1 cellular context compared by ENCODE assay signal in the genomic region with DNA sequence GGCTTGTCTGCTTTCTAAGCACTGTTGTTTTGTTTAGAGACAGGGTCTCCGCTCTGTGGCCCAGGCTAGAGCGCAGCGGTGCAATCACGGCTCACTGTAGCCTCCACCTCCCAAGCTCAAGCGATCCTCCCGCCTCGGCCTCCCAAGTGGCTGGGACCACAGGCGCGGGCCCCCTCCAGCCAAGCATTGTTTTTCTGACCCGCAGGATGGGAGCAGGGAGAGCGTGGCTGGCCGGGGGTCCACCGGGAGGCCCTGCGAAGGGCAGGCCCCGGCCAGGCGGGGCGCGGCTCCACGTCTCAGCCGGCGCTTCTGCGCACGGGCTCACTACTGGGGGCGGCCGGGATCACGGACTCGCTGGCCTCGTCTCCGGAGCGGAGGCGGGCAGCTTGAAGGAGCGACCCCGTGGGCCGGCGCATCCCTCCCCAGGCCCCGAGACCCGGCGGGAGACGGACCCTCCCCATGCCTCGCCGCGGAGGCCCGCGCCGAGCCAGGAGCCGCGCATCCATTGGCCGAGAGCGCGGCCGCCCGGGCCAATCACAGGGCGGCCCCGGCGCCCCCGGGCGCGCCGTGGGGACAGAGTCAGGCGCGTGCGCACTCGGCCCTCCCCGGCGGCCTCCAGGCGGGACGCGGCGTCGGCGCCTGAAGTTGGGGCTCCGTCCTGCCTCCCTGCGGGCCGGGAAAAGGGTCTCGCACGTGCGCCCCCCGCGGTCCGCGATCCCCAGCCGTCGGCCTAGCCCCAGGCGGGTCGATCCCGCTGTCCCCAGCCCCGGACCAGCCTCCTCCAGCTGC.
TF ChIP-seq lines count a peak whose summit lies in the region.

No MANE protein-coding gene starts in this region.

TF ChIP-seq in HepG2, 621 proteins besides CTCF, POLR2A, EP300 and RAD21 (continued from another document and continues in another):
- TF ChIP-seq, protein P1, sequence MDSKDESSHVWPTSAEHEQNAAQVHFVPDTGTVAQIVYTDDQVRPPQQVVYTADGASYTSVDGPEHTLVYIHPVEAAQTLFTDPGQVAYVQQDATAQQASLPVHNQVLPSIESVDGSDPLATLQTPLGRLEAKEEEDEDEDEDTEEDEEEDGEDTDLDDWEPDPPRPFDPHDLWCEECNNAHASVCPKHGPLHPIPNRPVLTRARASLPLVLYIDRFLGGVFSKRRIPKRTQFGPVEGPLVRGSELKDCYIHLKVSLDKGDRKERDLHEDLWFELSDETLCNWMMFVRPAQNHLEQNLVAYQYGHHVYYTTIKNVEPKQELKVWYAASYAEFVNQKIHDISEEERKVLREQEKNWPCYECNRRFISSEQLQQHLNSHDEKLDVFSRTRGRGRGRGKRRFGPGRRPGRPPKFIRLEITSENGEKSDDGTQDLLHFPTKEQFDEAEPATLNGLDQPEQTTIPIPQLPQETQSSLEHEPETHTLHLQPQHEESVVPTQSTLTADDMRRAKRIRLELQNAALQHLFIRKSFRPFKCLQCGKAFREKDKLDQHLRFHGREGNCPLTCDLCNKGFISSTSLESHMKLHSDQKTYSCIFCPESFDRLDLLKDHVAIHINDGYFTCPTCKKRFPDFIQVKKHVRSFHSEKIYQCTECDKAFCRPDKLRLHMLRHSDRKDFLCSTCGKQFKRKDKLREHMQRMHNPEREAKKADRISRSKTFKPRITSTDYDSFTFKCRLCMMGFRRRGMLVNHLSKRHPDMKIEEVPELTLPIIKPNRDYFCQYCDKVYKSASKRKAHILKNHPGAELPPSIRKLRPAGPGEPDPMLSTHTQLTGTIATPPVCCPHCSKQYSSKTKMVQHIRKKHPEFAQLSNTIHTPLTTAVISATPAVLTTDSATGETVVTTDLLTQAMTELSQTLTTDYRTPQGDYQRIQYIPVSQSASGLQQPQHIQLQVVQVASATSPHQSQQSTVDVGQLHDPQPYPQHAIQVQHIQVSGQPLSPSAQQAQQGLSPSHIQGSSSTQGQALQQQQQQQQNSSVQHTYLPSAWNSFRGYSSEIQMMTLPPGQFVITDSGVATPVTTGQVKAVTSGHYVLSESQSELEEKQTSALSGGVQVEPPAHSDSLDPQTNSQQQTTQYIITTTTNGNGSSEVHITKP (CRISPR knock-in tag; IDR thresholded peaks at IDR 0.05; ENCODE audit: low read depth): no peak
- TF ChIP-seq NFYB (CRISPR knock-in tag; IDR thresholded peaks at IDR 0.05) (peak; percentile 74), TEAD2 (CRISPR knock-in tag; IDR thresholded peaks at IDR 0.05) (no peak), ZNF720 (CRISPR knock-in tag; IDR thresholded peaks at IDR 0.05) (no peak), ZNF274 (CRISPR knock-in tag; IDR thresholded peaks at IDR 0.05) (peak; percentile 83), ZNF605 (CRISPR knock-in tag; IDR thresholded peaks at IDR 0.05) (no peak), ZNF883 (CRISPR knock-in tag; IDR thresholded peaks at IDR 0.05; ENCODE audit: not compliant biosample characterization) (peak; percentile 84), KDM1A (CRISPR knock-in tag; IDR thresholded peaks at IDR 0.05) (no peak), ISX (CRISPR knock-in tag; conservative IDR thresholded peaks at IDR 0.05) (0 out of 2 replicates have a peak, but pooled peaks have one; percentile 37), HOXA3 (CRISPR knock-in tag; IDR thresholded peaks at IDR 0.05) (peak; percentile 74), STAT5B (CRISPR knock-in tag; IDR thresholded peaks at IDR 0.05) (no peak), ZNF567 (CRISPR knock-in tag; IDR thresholded peaks at IDR 0.05; ENCODE audit: borderline replicate concordance) (peak; percentile 90; the same call in 1 of the 2 replicates), CCAR2 (optimal IDR thresholded peaks at IDR 0.05; ENCODE audit: low read depth, low read length) (no peak), ZNF556 (CRISPR knock-in tag; IDR thresholded peaks at IDR 0.05; ENCODE audit: borderline replicate concordance) (0 out of 2 replicates have a peak, but pooled peaks have one; percentile 51), SALL1 (CRISPR knock-in tag; IDR thresholded peaks at IDR 0.05) (peak; percentile 81), KAT2B (IDR thresholded peaks at IDR 0.05; ENCODE audit: borderline replicate concordance, low read depth, low read length) (no peak), ZNF292 (CRISPR knock-in tag; IDR thresholded peaks at IDR 0.05; ENCODE audit: borderline replicate concordance, low read depth) (no peak), ZNF780A (CRISPR knock-in tag; IDR thresholded peaks at IDR 0.05) (no peak), ZNF543 (CRISPR knock-in tag; IDR thresholded peaks at IDR 0.05) (peak; percentile 28; the same call in 1 of the 2 replicates), ZNF737 (CRISPR knock-in tag; IDR thresholded peaks at IDR 0.05; ENCODE audit: borderline replicate concordance) (no peak), ZNF510 (CRISPR knock-in tag; IDR thresholded peaks at IDR 0.05; ENCODE audit: low read depth) (0 out of 2 replicates have a peak, but pooled peaks have one; percentile 34), ZNF460 (CRISPR knock-in tag; IDR thresholded peaks at IDR 0.05; ENCODE audit: borderline replicate concordance) (no peak), RBFOX2 (IDR thresholded peaks at IDR 0.05; ENCODE audit: low read depth, low read length) (peak; percentile 94), REXO4 (CRISPR knock-in tag; IDR thresholded peaks at IDR 0.05; ENCODE audit: borderline replicate concordance) (0 out of 2 replicates have a peak, but pooled peaks have one; percentile 23), MIER2 (CRISPR knock-in tag; IDR thresholded peaks at IDR 0.05) (no peak), SMC3 (IDR thresholded peaks at IDR 0.05; ENCODE audit: low read length) (no peak), ZNF552 (CRISPR knock-in tag; IDR thresholded peaks at IDR 0.05; ENCODE audit: borderline replicate concordance) (peak; percentile 68; the same call in 1 of the 2 replicates), THAP11 (CRISPR knock-in tag; IDR thresholded peaks at IDR 0.05) (peak; percentile 48), TEAD3 (CRISPR knock-in tag; optimal IDR thresholded peaks at IDR 0.05; ENCODE audit: borderline replicate concordance) (no peak), SP2 (CRISPR knock-in tag; IDR thresholded peaks at IDR 0.05) (peak; percentile 68), ZNF672 (CRISPR knock-in tag; IDR thresholded peaks at IDR 0.05) (no peak), KLF9 (CRISPR knock-in tag; IDR thresholded peaks at IDR 0.05; ENCODE audit: low read depth) (no peak), HNRNPL (IDR thresholded peaks at IDR 0.05; ENCODE audit: low read depth, low read length) (no peak), JUND (CRISPR knock-in tag; IDR thresholded peaks at IDR 0.05) (no peak), KDM4B (CRISPR knock-in tag; IDR thresholded peaks at IDR 0.05) (no peak), HMG20B (CRISPR knock-in tag; conservative IDR thresholded peaks at IDR 0.05) (no peak), KDM5B (CRISPR knock-in tag; IDR thresholded peaks at IDR 0.05; ENCODE audit: borderline replicate concordance) (peak; percentile 94), NFATC3 (CRISPR knock-in tag; IDR thresholded peaks at IDR 0.05) (no peak), ETV5 (CRISPR knock-in tag; IDR thresholded peaks at IDR 0.05; ENCODE audit: borderline replicate concordance) (no peak), ZNF572 (CRISPR knock-in tag; IDR thresholded peaks at IDR 0.05) (no peak), ZSCAN9 (CRISPR knock-in tag; IDR thresholded peaks at IDR 0.05; ENCODE audit: borderline replicate concordance) (no peak), ZNF781 (CRISPR knock-in tag; IDR thresholded peaks at IDR 0.05; ENCODE audit: borderline replicate concordance, not compliant biosample characterization) (no peak), MAFK (conservative IDR thresholded peaks at IDR 0.05 in 1 of 2, IDR thresholded peaks at IDR 0.05 in 1 of 2; ENCODE audit: low read length in 2 of 2) (no peak)
- TF ChIP-seq, protein P2, sequence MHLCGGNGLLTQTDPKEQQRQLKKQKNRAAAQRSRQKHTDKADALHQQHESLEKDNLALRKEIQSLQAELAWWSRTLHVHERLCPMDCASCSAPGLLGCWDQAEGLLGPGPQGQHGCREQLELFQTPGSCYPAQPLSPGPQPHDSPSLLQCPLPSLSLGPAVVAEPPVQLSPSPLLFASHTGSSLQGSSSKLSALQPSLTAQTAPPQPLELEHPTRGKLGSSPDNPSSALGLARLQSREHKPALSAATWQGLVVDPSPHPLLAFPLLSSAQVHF (CRISPR knock-in tag; IDR thresholded peaks at IDR 0.05): no peak
- TF ChIP-seq, protein P3, sequence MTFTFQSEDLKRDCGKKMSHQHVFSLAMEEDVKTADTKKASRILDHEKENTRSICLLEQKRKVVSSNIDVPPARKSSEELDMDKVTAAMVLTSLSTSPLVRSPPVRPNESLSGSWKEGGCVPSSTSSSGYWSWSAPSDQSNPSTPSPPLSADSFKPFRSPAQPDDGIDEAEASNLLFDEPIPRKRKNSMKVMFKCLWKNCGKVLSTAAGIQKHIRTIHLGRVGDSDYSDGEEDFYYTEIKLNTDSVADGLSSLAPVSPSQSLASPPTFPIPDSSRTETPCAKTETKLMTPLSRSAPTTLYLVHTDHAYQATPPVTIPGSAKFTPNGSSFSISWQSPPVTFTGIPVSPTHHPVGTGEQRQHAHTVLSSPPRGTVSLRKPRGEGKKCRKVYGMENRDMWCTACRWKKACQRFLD (CRISPR knock-in tag; IDR thresholded peaks at IDR 0.05; ENCODE audit: borderline replicate concordance): peak; percentile 61; the same call in 1 of the 2 replicates
- TF ChIP-seq, protein P4, sequence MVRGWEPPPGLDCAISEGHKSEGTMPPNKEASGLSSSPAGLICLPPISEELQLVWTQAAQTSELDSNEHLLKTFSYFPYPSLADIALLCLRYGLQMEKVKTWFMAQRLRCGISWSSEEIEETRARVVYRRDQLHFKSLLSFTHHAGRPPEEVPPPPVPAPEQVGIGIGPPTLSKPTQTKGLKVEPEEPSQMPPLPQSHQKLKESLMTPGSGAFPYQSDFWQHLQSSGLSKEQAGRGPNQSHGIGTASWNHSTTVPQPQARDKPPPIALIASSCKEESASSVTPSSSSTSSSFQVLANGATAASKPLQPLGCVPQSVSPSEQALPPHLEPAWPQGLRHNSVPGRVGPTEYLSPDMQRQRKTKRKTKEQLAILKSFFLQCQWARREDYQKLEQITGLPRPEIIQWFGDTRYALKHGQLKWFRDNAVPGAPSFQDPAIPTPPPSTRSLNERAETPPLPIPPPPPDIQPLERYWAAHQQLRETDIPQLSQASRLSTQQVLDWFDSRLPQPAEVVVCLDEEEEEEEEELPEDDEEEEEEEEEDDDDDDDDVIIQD (CRISPR knock-in tag; IDR thresholded peaks at IDR 0.05; ENCODE audit: low read depth): no peak
- TF ChIP-seq, protein P5, sequence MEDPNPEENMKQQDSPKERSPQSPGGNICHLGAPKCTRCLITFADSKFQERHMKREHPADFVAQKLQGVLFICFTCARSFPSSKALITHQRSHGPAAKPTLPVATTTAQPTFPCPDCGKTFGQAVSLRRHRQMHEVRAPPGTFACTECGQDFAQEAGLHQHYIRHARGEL (CRISPR knock-in tag; IDR thresholded peaks at IDR 0.05): no peak; the same call in 1 of the 2 replicates
- TF ChIP-seq, protein P6, sequence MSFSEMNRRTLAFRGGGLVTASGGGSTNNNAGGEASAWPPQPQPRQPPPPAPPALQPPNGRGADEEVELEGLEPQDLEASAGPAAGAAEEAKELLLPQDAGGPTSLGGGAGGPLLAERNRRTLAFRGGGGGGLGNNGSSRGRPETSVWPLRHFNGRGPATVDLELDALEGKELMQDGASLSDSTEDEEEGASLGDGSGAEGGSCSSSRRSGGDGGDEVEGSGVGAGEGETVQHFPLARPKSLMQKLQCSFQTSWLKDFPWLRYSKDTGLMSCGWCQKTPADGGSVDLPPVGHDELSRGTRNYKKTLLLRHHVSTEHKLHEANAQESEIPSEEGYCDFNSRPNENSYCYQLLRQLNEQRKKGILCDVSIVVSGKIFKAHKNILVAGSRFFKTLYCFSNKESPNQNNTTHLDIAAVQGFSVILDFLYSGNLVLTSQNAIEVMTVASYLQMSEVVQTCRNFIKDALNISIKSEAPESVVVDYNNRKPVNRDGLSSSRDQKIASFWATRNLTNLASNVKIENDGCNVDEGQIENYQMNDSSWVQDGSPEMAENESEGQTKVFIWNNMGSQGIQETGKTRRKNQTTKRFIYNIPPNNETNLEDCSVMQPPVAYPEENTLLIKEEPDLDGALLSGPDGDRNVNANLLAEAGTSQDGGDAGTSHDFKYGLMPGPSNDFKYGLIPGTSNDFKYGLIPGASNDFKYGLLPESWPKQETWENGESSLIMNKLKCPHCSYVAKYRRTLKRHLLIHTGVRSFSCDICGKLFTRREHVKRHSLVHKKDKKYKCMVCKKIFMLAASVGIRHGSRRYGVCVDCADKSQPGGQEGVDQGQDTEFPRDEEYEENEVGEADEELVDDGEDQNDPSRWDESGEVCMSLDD (CRISPR knock-in tag; IDR thresholded peaks at IDR 0.05; ENCODE audit: borderline replicate concordance): peak; percentile 41; the same call in 1 of the 2 replicates
- TF ChIP-seq, protein P7, sequence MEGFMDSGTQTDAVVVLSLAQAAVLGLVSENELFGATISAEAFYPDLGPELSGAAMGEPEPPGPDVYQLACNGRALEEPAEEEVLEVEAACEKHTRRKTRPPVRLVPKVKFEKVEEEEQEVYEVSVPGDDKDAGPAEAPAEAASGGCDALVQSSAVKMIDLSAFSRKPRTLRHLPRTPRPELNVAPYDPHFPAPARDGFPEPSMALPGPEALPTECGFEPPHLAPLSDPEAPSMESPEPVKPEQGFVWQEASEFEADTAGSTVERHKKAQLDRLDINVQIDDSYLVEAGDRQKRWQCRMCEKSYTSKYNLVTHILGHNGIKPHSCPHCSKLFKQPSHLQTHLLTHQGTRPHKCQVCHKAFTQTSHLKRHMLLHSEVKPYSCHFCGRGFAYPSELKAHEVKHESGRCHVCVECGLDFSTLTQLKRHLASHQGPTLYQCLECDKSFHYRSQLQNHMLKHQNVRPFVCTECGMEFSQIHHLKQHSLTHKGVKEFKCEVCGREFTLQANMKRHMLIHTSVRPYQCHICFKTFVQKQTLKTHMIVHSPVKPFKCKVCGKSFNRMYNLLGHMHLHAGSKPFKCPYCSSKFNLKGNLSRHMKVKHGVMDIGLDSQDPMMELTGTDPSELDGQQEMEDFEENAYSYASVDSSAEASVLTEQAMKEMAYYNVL (CRISPR knock-in tag; IDR thresholded peaks at IDR 0.05; ENCODE audit: borderline replicate concordance): peak; percentile 53; the same call in 1 of the 2 replicates
- TF ChIP-seq, protein P8, sequence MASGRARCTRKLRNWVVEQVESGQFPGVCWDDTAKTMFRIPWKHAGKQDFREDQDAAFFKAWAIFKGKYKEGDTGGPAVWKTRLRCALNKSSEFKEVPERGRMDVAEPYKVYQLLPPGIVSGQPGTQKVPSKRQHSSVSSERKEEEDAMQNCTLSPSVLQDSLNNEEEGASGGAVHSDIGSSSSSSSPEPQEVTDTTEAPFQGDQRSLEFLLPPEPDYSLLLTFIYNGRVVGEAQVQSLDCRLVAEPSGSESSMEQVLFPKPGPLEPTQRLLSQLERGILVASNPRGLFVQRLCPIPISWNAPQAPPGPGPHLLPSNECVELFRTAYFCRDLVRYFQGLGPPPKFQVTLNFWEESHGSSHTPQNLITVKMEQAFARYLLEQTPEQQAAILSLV (CRISPR knock-in tag; IDR thresholded peaks at IDR 0.05; ENCODE audit: borderline replicate concordance): no peak
- TF ChIP-seq, protein P9, sequence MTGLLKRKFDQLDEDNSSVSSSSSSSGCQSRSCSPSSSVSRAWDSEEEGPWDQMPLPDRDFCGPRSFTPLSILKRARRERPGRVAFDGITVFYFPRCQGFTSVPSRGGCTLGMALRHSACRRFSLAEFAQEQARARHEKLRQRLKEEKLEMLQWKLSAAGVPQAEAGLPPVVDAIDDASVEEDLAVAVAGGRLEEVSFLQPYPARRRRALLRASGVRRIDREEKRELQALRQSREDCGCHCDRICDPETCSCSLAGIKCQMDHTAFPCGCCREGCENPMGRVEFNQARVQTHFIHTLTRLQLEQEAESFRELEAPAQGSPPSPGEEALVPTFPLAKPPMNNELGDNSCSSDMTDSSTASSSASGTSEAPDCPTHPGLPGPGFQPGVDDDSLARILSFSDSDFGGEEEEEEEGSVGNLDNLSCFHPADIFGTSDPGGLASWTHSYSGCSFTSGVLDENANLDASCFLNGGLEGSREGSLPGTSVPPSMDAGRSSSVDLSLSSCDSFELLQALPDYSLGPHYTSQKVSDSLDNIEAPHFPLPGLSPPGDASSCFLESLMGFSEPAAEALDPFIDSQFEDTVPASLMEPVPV (CRISPR knock-in tag; IDR thresholded peaks at IDR 0.05): peak; percentile 84
